In genomic region chr13:39684531-39685137, GRCh38 we compare ENCODE assay signal across 1 cellular context.
TF ChIP-seq lines count a peak whose summit lies in the region.

No MANE protein-coding gene starts in this region.

TF ChIP-seq in HCT116, 20 proteins besides CTCF, POLR2A, EP300 and RAD21 (continued from another document):
- TF ChIP-seq EZH2 (IDR thresholded peaks at IDR 0.05) (no peak), EGR1 (IDR thresholded peaks at IDR 0.05; ENCODE audit: low read depth) (no peak), SP1 (IDR thresholded peaks at IDR 0.05; ENCODE audit: low read depth) (no peak), CBX3 (IDR thresholded peaks at IDR 0.05; ENCODE audit: low read depth) (no peak), JUND (IDR thresholded peaks at IDR 0.05) (no peak), MAX (IDR thresholded peaks at IDR 0.05) (no peak)
